10 cellular contexts compared by ENCODE assay signal in genomic region chr1:161606541-161607336, GRCh38. TPM values are rescaled to one million over a fixed set of nuclear protein-coding genes. Genes with fewer than 3 reads are reported as not detected.
DNase-seq lines count a peak whose midpoint lies in the region; ATAC-seq, FAIRE-seq and TF ChIP-seq lines count a peak whose summit lies in the region.
"Not testable (repeated sequence)": the region's sequence is repeated elsewhere in the genome, so short reads cannot be mapped to it uniquely, and the experiment has no call there.
"Had no signal": no experiment of that assay in that cellular context is flagged by ENCODE, and none has a peak within 500 bp of the region (broad histone marks: within the 10 kb centered on the region; RNA-seq: fewer than 3 reads in every experiment).

No MANE protein-coding gene starts in this region.

- peaks cover 29% of the 10 kb centered on the region for H3K27me3 ChIP-seq in GM23338 (ENCODE audit: insufficient read depth)

- not testable (repeated sequence) for H3K4me2 ChIP-seq in GM23338

- not testable (repeated sequence) for TF ChIP-seq CTCF in GM23338 (conservative IDR thresholded peaks at IDR 0.05; ENCODE audit: low read depth in 2 of 2)

- H3K4me1 ChIP-seq in GM23338 (ENCODE audit: insufficient read depth): not testable (repeated sequence)

- POLR2A ChIA-PET in activated CD4-positive, alpha-beta T cell treated with anti-CD3 and anti-CD28 coated beads for 36 hours (lab: Charles Lee): not testable (repeated sequence)

- H3K36me3 Mint-ChIP-seq in GM23338 (ENCODE audit: low read depth); activated CD4-positive, alpha-beta T cell treated with anti-CD3 and anti-CD28 coated beads for 36 hours (ENCODE audit: low read depth); activated T-helper 17 cell treated with anti-CD3 and anti-CD28 coated beads, Interleukin-2, amount 50 U/mL, for 72 hours (ENCODE audit: low read depth); effector memory CD8-positive, alpha-beta T cell (ENCODE audit: insufficient read depth); naive B cell: not testable (repeated sequence)

- ATAC-seq in GM23338 (peak; percentile 10; the same call in 2 of the 3 replicates), naive B cell (ENCODE audit: low read depth in 2 of 2) (peak; percentile 10 to 25)
- peak; percentile 17 for ATAC-seq in activated CD4-positive, alpha-beta T cell treated with anti-CD3 and anti-CD28 coated beads for 36 hours
- peak; percentile 44 for ATAC-seq in activated T-helper 17 cell treated with anti-CD3 and anti-CD28 coated beads, Interleukin-2, amount 50 U/mL, for 72 hours (replicated peaks)
- peak; percentile 52 for ATAC-seq in effector memory CD8-positive, alpha-beta T cell (replicated peaks)

- H3K36me3 ChIP-seq in GM23338 (ENCODE audit: insufficient read depth): not testable (repeated sequence)

- H3K4me3 Mint-ChIP-seq in GM23338; activated CD4-positive, alpha-beta T cell treated with anti-CD3 and anti-CD28 coated beads for 36 hours; activated T-helper 17 cell treated with anti-CD3 and anti-CD28 coated beads, Interleukin-2, amount 50 U/mL, for 72 hours; effector memory CD8-positive, alpha-beta T cell; naive B cell: not testable (repeated sequence)

- H3F3A ChIP-seq in GM23338 (replicated peaks; ENCODE audit: low read depth): not testable (repeated sequence)

- not testable (repeated sequence) for DNase-seq in GM23338 (ENCODE audit: low spot score); activated CD4-positive, alpha-beta T cell treated with anti-CD3 and anti-CD28 coated beads for 36 hours; effector memory CD8-positive, alpha-beta T cell; naive B cell; urothelium cell line (ENCODE audit: low spot score)
- peak; percentile 76 for DNase-seq in posterior vena cava (ENCODE audit: low spot score)

- not testable (repeated sequence) for H4K20me1 ChIP-seq in GM23338 (replicated peaks; ENCODE audit: insufficient read depth)

- CTCF ChIA-PET in activated CD4-positive, alpha-beta T cell treated with anti-CD3 and anti-CD28 coated beads for 36 hours (lab: Charles Lee): not testable (repeated sequence)

- H2AFZ ChIP-seq in GM23338: not testable (repeated sequence)

- not testable (repeated sequence) for H3K4me1 Mint-ChIP-seq in GM23338; activated CD4-positive, alpha-beta T cell treated with anti-CD3 and anti-CD28 coated beads for 36 hours; activated T-helper 17 cell treated with anti-CD3 and anti-CD28 coated beads, Interleukin-2, amount 50 U/mL, for 72 hours; effector memory CD8-positive, alpha-beta T cell (ENCODE audit: low read depth in 2 of 2); naive B cell

- H3K27ac Mint-ChIP-seq in GM23338; activated CD4-positive, alpha-beta T cell treated with anti-CD3 and anti-CD28 coated beads for 36 hours; activated T-helper 17 cell treated with anti-CD3 and anti-CD28 coated beads, Interleukin-2, amount 50 U/mL, for 72 hours; effector memory CD8-positive, alpha-beta T cell; naive B cell: not testable (repeated sequence)

- H3K4me3 ChIP-seq in GM23338: not testable (repeated sequence)

- H3K9me3 Mint-ChIP-seq in GM23338: peaks cover 11% of the 10 kb centered on the region; the same call in 2 of the 3 replicates
- H3K9me3 Mint-ChIP-seq in activated CD4-positive, alpha-beta T cell treated with anti-CD3 and anti-CD28 coated beads for 36 hours (ENCODE audit: low read depth); activated T-helper 17 cell treated with anti-CD3 and anti-CD28 coated beads, Interleukin-2, amount 50 U/mL, for 72 hours; effector memory CD8-positive, alpha-beta T cell; naive B cell: not testable (repeated sequence)

- not testable (repeated sequence) for H3K27ac ChIP-seq in GM23338 (ENCODE audit: low read depth)

- H3K79me2 ChIP-seq in GM23338 (replicated peaks; ENCODE audit: insufficient read depth): not testable (repeated sequence)

- H3K27me3 Mint-ChIP-seq in GM23338 (ENCODE audit: insufficient read depth, low read depth, poor library complexity) (peaks cover 16% of the 10 kb centered on the region), naive B cell (peaks cover 13 to 38% (median 33%) of the 10 kb centered on the region in 3 donors)
- H3K27me3 Mint-ChIP-seq in activated CD4-positive, alpha-beta T cell treated with anti-CD3 and anti-CD28 coated beads for 36 hours: peaks cover 28% of the 10 kb centered on the region
- peaks cover 13% of the 10 kb centered on the region for H3K27me3 Mint-ChIP-seq in activated T-helper 17 cell treated with anti-CD3 and anti-CD28 coated beads, Interleukin-2, amount 50 U/mL, for 72 hours
- H3K27me3 Mint-ChIP-seq in effector memory CD8-positive, alpha-beta T cell: peaks cover 11 to 22% of the 10 kb centered on the region in 2 donors

- H3K9me2 ChIP-seq in GM23338 (ENCODE audit: insufficient read depth): not testable (repeated sequence)

- peak; percentile 32 for FAIRE-seq in urothelium cell line (lab: Jason Lieb, UNC)

- intact Hi-C loops in activated CD4-positive, alpha-beta T cell treated with anti-CD3 and anti-CD28 coated beads for 36 hours (cut with DNase I, micrococcal nuclease); posterior vena cava (cut with DNase I): not testable (repeated sequence)

RNA-seq across cellular contexts. Expression of gene FCGR3B, which starts 24.2 kb away (rescaled TPM):
- total RNA-seq in GM23338 (2014; rRNA removed; shearing (Covaris generic)): not detected in 2 replicates
- not detected in 2 replicates for polyA plus RNA-seq in GM23338 (2016; fragmentation: Nextera tagmentation; extraction: Ambion mirVana)
- not detected for total RNA-seq in activated CD4-positive, alpha-beta T cell treated with anti-CD3 and anti-CD28 coated beads for 36 hours
- total RNA-seq in activated T-helper 17 cell treated with anti-CD3 and anti-CD28 coated beads, Interleukin-2, amount 50 U/mL, for 72 hours: not detected
- polyA plus RNA-seq in naive B cell (ENCODE audit: low read depth in 6 of 6): 1 to 10 TPM in 3 of 6 donors, under 1 TPM in 1, not detected in 2; 0.27 to 9.4 (median 1.1) TPM
- total RNA-seq in posterior vena cava: 1 to 10 TPM; 4.5 to 9.3 TPM
- polyA plus RNA-seq: A549, AG04450, BJ had no signal

RNA-seq across cellular contexts. Expression of gene FCGR2B, which starts 56.2 kb away (rescaled TPM):
- total RNA-seq in GM23338 (2014; rRNA removed; shearing (Covaris generic)): not detected in 2 replicates
- polyA plus RNA-seq in GM23338 (2016; fragmentation: Nextera tagmentation; extraction: Ambion mirVana): not detected in 2 replicates
- total RNA-seq in activated CD4-positive, alpha-beta T cell treated with anti-CD3 and anti-CD28 coated beads for 36 hours: not detected
- under 1 TPM in 1 of 2 donors, not detected in 1; 0.13 TPM for total RNA-seq in activated T-helper 17 cell treated with anti-CD3 and anti-CD28 coated beads, Interleukin-2, amount 50 U/mL, for 72 hours
- polyA plus RNA-seq in naive B cell (ENCODE audit: low read depth in 6 of 6): 100 to 1,000 TPM; 232 to 404 (median 304) TPM
- 10 to 100 TPM in 1 of 2 donors, 1 to 10 TPM in 1; 7.4 to 33.0 TPM for total RNA-seq in posterior vena cava
- polyA plus RNA-seq: A549, AG04450, BJ had no signal

RNA-seq across cellular contexts. Expression of gene FCGR3A, which starts 57.1 kb away (rescaled TPM):
- total RNA-seq in GM23338 (2014; rRNA removed; shearing (Covaris generic)): not detected in 2 replicates
- polyA plus RNA-seq in GM23338 (2016; fragmentation: Nextera tagmentation; extraction: Ambion mirVana): 0.10 TPM in 1 of 2 replicates, not detected in the other
- not detected for total RNA-seq in activated CD4-positive, alpha-beta T cell treated with anti-CD3 and anti-CD28 coated beads for 36 hours
- not detected for total RNA-seq in activated T-helper 17 cell treated with anti-CD3 and anti-CD28 coated beads, Interleukin-2, amount 50 U/mL, for 72 hours
- polyA plus RNA-seq in naive B cell (ENCODE audit: low read depth in 6 of 6): 1 to 10 TPM in 4 of 6 donors, under 1 TPM in 2; 0.33 to 3.1 (median 1.3) TPM
- 10 to 100 TPM; 41.0 to 64.2 TPM for total RNA-seq in posterior vena cava
- polyA plus RNA-seq: A549, AG04450, BJ had no signal

Comparison
In these comparisons a context has a peak if more than half of its experiments do, and no peak if none do; other contexts are left out.
1. RNA of gene FCGR3A, which starts 57.1 kb away (total RNA-seq): 41.0 to 64.2 TPM in posterior vena cava; not detected in GM23338, not detected in activated CD4-positive, alpha-beta T cell treated with anti-CD3 and anti-CD28 coated beads for 36 hours and not detected in activated T-helper 17 cell treated with anti-CD3 and anti-CD28 coated beads, Interleukin-2, amount 50 U/mL, for 72 hours; every median in the first group is over 10 times any median in the second.
2. Peak in every context shown above with its lines, with median percentiles within 50 percentile points of each other: ATAC-seq.